Comparison of ENCODE assay signal across 20 cellular contexts in genomic region chr16:5143761-5144620, GRCh38. TPM values are rescaled to one million over a fixed set of nuclear protein-coding genes. Genes with fewer than 3 reads are reported as not detected.
DNase-seq lines count a peak whose midpoint lies in the region; ATAC-seq and TF ChIP-seq lines count a peak whose summit lies in the region.
"Had no signal": no experiment of that assay in that cellular context is flagged by ENCODE, and none has a peak within 500 bp of the region (broad histone marks: within the 10 kb centered on the region; RNA-seq: fewer than 3 reads in every experiment).

No MANE protein-coding gene starts in this region.

- no peaks in the 10 kb centered on the region for H3K9me3 ChIP-seq in HEK293 (ENCODE audit: control insufficient read depth, insufficient read depth, low read depth, low read length)
- H3K9me3 ChIP-seq in liver (ENCODE audit: control insufficient read depth in 4 of 4, low read length in 3 of 4): no peaks in the 10 kb centered on the region
- no peaks in the 10 kb centered on the region for H3K9me3 ChIP-seq in ascending aorta
- H3K9me3 ChIP-seq: A549; BLaER1 treated with 17β-estradiol and CSF1 and Interleukin-3, amounts not matched to agents 10 nM and 100 nM; Caco-2 had no signal

- peaks cover 5% of the 10 kb centered on the region; the same call in 1 of the 2 replicates for H3K4me1 Mint-ChIP-seq in WTC11
- H3K4me1 Mint-ChIP-seq in activated CD4-positive, alpha-beta memory T cell treated with anti-CD3 and anti-CD28 coated beads for 36 hours (ENCODE audit: low read depth): no peaks in the 10 kb centered on the region
- H3K4me1 Mint-ChIP-seq: B cell had no signal

- intact Hi-C loops in activated CD4-positive, alpha-beta memory T cell treated with anti-CD3 and anti-CD28 coated beads for 36 hours (cut with micrococcal nuclease): no loop called here
- intact Hi-C loops in ascending aorta (cut with DNase I): no loop called here

- H3K4me1 ChIP-seq in HEK293 (ENCODE audit: control insufficient read depth, insufficient read depth, low read length) (no peaks in the 10 kb centered on the region), liver (ENCODE audit: control insufficient read depth in 4 of 4, insufficient read depth in 4 of 4, low read length in 3 of 4) (peaks cover 0 to 2% (median 0%) of the 10 kb centered on the region in 4 donors), ascending aorta (no peaks in the 10 kb centered on the region)
- H3K4me1 ChIP-seq: A549; BLaER1 treated with 17β-estradiol and CSF1 and Interleukin-3, amounts not matched to agents 10 nM and 100 nM; Caco-2 had no signal

- no peaks in the 10 kb centered on the region for H3K27me3 Mint-ChIP-seq in WTC11 (ENCODE audit: low read depth)
- peaks cover 16% of the 10 kb centered on the region for H3K27me3 Mint-ChIP-seq in activated CD4-positive, alpha-beta memory T cell treated with anti-CD3 and anti-CD28 coated beads for 36 hours

- H3K27ac ChIP-seq in HEK293 (ENCODE audit: extremely low read depth, low read depth, low read length): no peak overlapping the region
- H3K27ac ChIP-seq in liver (ENCODE audit: low read depth in 1 of 2, low read length in 2 of 2): no peak overlapping the region
- H3K27ac ChIP-seq in ascending aorta: no peak overlapping the region
- H3K27ac ChIP-seq: 22Rv1; A549; BLaER1 treated with 17β-estradiol and CSF1 and Interleukin-3, amounts not matched to agents 10 nM and 100 nM; C4-2B had no signal

- H3K9me3 Mint-ChIP-seq in WTC11: no peaks in the 10 kb centered on the region
- H3K9me3 Mint-ChIP-seq in activated CD4-positive, alpha-beta memory T cell treated with anti-CD3 and anti-CD28 coated beads for 36 hours: no peaks in the 10 kb centered on the region
- H3K9me3 Mint-ChIP-seq: CD4-positive, alpha-beta T cell; CD8-positive, alpha-beta T cell had no signal

- TF ChIP-seq RAD21 in liver (IDR thresholded peaks at IDR 0.05): peak in 1 of 2 donors; percentile 32

- no peak for TF ChIP-seq CTCF in HEK293 (tag by site-specific recombination; IDR thresholded peaks at IDR 0.05)
- TF ChIP-seq CTCF in WTC11 (IDR thresholded peaks at IDR 0.05): no peak
- no peak for TF ChIP-seq CTCF in liver (IDR thresholded peaks at IDR 0.05; ENCODE audit: low read depth, low read length, missing input control)
- TF ChIP-seq CTCF in ascending aorta (IDR thresholded peaks at IDR 0.05): no peak

- no peaks in the 10 kb centered on the region for H3K27me3 ChIP-seq in liver (ENCODE audit: control insufficient read depth in 4 of 4, insufficient read depth in 4 of 4, low read length in 3 of 4)
- no peaks in the 10 kb centered on the region for H3K27me3 ChIP-seq in ascending aorta
- H3K27me3 ChIP-seq: BLaER1 treated with 17β-estradiol and CSF1 and Interleukin-3, amounts not matched to agents 10 nM and 100 nM had no signal

- H3K27ac Mint-ChIP-seq in WTC11: no peak overlapping the region
- H3K27ac Mint-ChIP-seq in activated CD4-positive, alpha-beta memory T cell treated with anti-CD3 and anti-CD28 coated beads for 36 hours: no peak overlapping the region
- H3K27ac Mint-ChIP-seq: B cell; CD4-positive, alpha-beta T cell; CD8-positive, alpha-beta T cell had no signal

- 49% methylated on average over 7 of the region's 7 CpGs for WGBS in liver

- no peak for ATAC-seq in WTC11
- ATAC-seq in left lobe of liver: peak; percentile 82
- ATAC-seq: CD8-positive, alpha-beta T cell had no signal

- H3K36me3 ChIP-seq in HEK293 (ENCODE audit: control insufficient read depth in 2 of 2, insufficient read depth in 1 of 2, low read length in 2 of 2) (no peaks in the 10 kb centered on the region), liver (ENCODE audit: control insufficient read depth in 4 of 4, insufficient read depth in 3 of 4, low read depth in 1 of 4, low read length in 3 of 4) (no peaks in the 10 kb centered on the region), ascending aorta (no peaks in the 10 kb centered on the region)
- H3K36me3 ChIP-seq: BLaER1 treated with 17β-estradiol and CSF1 and Interleukin-3, amounts not matched to agents 10 nM and 100 nM had no signal

- H3K4me3 Mint-ChIP-seq in WTC11: no peak overlapping the region
- H3K4me3 Mint-ChIP-seq in activated CD4-positive, alpha-beta memory T cell treated with anti-CD3 and anti-CD28 coated beads for 36 hours: no peak overlapping the region
- H3K4me3 Mint-ChIP-seq: B cell; CD4-positive, alpha-beta T cell; CD8-positive, alpha-beta T cell had no signal

- POLR2A ChIA-PET in HEK293 (lab: Yijun Ruan, JAX): no interaction called here
- POLR2A ChIA-PET in WTC11 (lab: Charles Lee): no interaction called here
- POLR2A ChIA-PET in activated CD4-positive, alpha-beta memory T cell treated with anti-CD3 and anti-CD28 coated beads for 36 hours (lab: Charles Lee): no interaction called here

- no peak for DNase-seq in WTC11 (ENCODE audit: low spot score)
- no peak for DNase-seq in left lobe of liver (ENCODE audit: low spot score)
- DNase-seq in activated CD4-positive, alpha-beta T cell treated with anti-CD3 and anti-CD28 coated beads, Interleukin-2, amount 50 U/mL, for 48 hours: no peak
- no peak for DNase-seq in activated CD4-positive, alpha-beta memory T cell treated with anti-CD3 and anti-CD28 coated beads for 36 hours
- DNase-seq in hippocampal formation (lab: John Stamatoyannopoulos, UW): no peak
- no peak for DNase-seq in ascending aorta (ENCODE audit: low spot score in 2 of 2)
- DNase-seq: AML-193; Caco-2; Calu3; CD4-positive, alpha-beta T cell; CD8-positive, alpha-beta T cell; DMS79 treated with DMSO at 0.1 percent for 48 hours; GF-D8 had no signal

- no peaks in the 10 kb centered on the region for H3K36me3 Mint-ChIP-seq in WTC11
- H3K36me3 Mint-ChIP-seq in activated CD4-positive, alpha-beta memory T cell treated with anti-CD3 and anti-CD28 coated beads for 36 hours: no peaks in the 10 kb centered on the region
- H3K36me3 Mint-ChIP-seq: CD8-positive, alpha-beta T cell had no signal

- H3K4me3 ChIP-seq in HEK293 (ENCODE audit: low read depth, low read length) (no peak overlapping the region), liver (ENCODE audit: low read depth in 1 of 3, low read length in 3 of 3) (no peak overlapping the region), ascending aorta (no peak overlapping the region)
- H3K4me3 ChIP-seq: A549; BLaER1 treated with 17β-estradiol and CSF1 and Interleukin-3, amounts not matched to agents 10 nM and 100 nM had no signal

- CTCF ChIA-PET in HEK293 (lab: Yijun Ruan, JAX): no interaction called here
- CTCF ChIA-PET in WTC11 (lab: Charles Lee): interaction anchor here (0.8 kb wide), 1 partner anchor 11 kb away, joined by 3 read pairs; no protein-coding TSS in a partner anchor
- CTCF ChIA-PET in activated CD4-positive, alpha-beta memory T cell treated with anti-CD3 and anti-CD28 coated beads for 36 hours (lab: Charles Lee): no interaction called here

- H3K9ac ChIP-seq in liver (ENCODE audit: low read depth in 1 of 2, low read length in 2 of 2): no peak overlapping the region
- H3K9ac ChIP-seq: BLaER1 treated with 17β-estradiol and CSF1 and Interleukin-3, amounts not matched to agents 10 nM and 100 nM had no signal

TF ChIP-seq in HEK293, 187 proteins besides CTCF, POLR2A, EP300 and RAD21:
- TF ChIP-seq EGR2 (tag by site-specific recombination; IDR thresholded peaks at IDR 0.05; ENCODE audit: low read depth) (no peak), ZNF19 (tag by site-specific recombination; IDR thresholded peaks at IDR 0.05; ENCODE audit: low read depth) (no peak), ZNF121 (tag by site-specific recombination; IDR thresholded peaks at IDR 0.05) (peak; percentile 43; the same call in 1 of the 2 replicates)

TF ChIP-seq in WTC11, 78 proteins besides CTCF, POLR2A, EP300 and RAD21:
- TF ChIP-seq GABPB1 (CRISPR knock-in tag; IDR thresholded peaks at IDR 0.05): peak; percentile 95
- peak; percentile 88 for TF ChIP-seq ZNF121 (CRISPR knock-in tag; IDR thresholded peaks at IDR 0.05)
- no peak for TF ChIP-seq IRF1 (CRISPR knock-in tag; IDR thresholded peaks at IDR 0.05)
- no peak for TF ChIP-seq ATF1 (CRISPR knock-in tag; IDR thresholded peaks at IDR 0.05)
TF ChIP-seq in WTC11: peak in this region for 2.

TF ChIP-seq in liver, 16 proteins besides CTCF, POLR2A, EP300 and RAD21:
- TF ChIP-seq FOXA2 (IDR thresholded peaks at IDR 0.05) (peak; percentile 79), HNF4G (IDR thresholded peaks at IDR 0.05) (peak; percentile 49), FOXA1 (IDR thresholded peaks at IDR 0.05) (peak; percentile 69), GABPA (IDR thresholded peaks at IDR 0.05 in 1 of 2, conservative IDR thresholded peaks at IDR 0.05 in 1 of 2) (peak in 1 of 2 donors; percentile 46), RXRA (IDR thresholded peaks at IDR 0.05) (peak in 1 of 2 donors; percentile 72), YY1 (IDR thresholded peaks at IDR 0.05) (peak; percentile 73), EGR1 (IDR thresholded peaks at IDR 0.05; ENCODE audit: low read depth in 2 of 2) (no peak), MAX (IDR thresholded peaks at IDR 0.05) (no peak), HNF4A (conservative IDR thresholded peaks at IDR 0.05) (peak; percentile 87 to 92), SP1 (IDR thresholded peaks at IDR 0.05) (peak; percentile 69), JUND (IDR thresholded peaks at IDR 0.05) (peak in 1 of 2 donors; percentile 67), TAF1 (conservative IDR thresholded peaks at IDR 0.05) (no peak)
- TF ChIP-seq, protein P1, sequence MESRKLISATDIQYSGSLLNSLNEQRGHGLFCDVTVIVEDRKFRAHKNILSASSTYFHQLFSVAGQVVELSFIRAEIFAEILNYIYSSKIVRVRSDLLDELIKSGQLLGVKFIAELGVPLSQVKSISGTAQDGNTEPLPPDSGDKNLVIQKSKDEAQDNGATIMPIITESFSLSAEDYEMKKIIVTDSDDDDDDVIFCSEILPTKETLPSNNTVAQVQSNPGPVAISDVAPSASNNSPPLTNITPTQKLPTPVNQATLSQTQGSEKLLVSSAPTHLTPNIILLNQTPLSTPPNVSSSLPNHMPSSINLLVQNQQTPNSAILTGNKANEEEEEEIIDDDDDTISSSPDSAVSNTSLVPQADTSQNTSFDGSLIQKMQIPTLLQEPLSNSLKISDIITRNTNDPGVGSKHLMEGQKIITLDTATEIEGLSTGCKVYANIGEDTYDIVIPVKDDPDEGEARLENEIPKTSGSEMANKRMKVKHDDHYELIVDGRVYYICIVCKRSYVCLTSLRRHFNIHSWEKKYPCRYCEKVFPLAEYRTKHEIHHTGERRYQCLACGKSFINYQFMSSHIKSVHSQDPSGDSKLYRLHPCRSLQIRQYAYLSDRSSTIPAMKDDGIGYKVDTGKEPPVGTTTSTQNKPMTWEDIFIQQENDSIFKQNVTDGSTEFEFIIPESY (IDR thresholded peaks at IDR 0.05): peak; percentile 72

RNA-seq across cellular contexts. Expression of gene EEF2KMT, which starts 46.4 kb away (rescaled TPM):
- total RNA-seq in WTC11 (2021) (15.4 to 19.9 TPM (median 19.6 TPM) in 3 replicates), left lobe of liver (5.0 TPM), liver (1 to 10 TPM; 4.2 to 6.0 TPM), ascending aorta (2.8 TPM)
- polyA plus RNA-seq in liver: 10 to 100 TPM in 1 of 2 donors, 1 to 10 TPM in 1; 8.6 to 11.4 TPM
- 10 to 100 TPM; 18.4 to 18.8 TPM for total RNA-seq in activated CD4-positive, alpha-beta memory T cell treated with anti-CD3 and anti-CD28 coated beads for 36 hours

Comparison
In these comparisons a context has a peak if more than half of its experiments do, and no peak if none do; other contexts are left out.
1. Of the 8 proteins assayed by ChIP-seq in both HEK293 and WTC11: peak only in HEK293: none; only in WTC11: none; in both: ZNF121; in neither: 7.